Comparison of ENCODE assay signal across 8 cellular contexts in genomic region chr4:40149960-40150385, GRCh38. TPM values are rescaled to one million over a fixed set of nuclear protein-coding genes. Genes with fewer than 3 reads are reported as not detected.
DNase-seq lines count a peak whose midpoint lies in the region; ATAC-seq lines count a peak whose summit lies in the region.

No MANE protein-coding gene starts in this region.

- peak overlapping the region; percentile 64 for H3K27ac Mint-ChIP-seq in central memory CD8-positive, alpha-beta T cell (ENCODE audit: low read depth)

- DNase-seq in GM03348 (ENCODE audit: low spot score) (peak; percentile 77), NCI-H460 (ENCODE audit: extremely low read depth, low read depth) (peak; percentile 70), left lobe of liver (ENCODE audit: low spot score) (peak; percentile 67)
- peak; percentile 43 to 65 for DNase-seq in central memory CD8-positive, alpha-beta T cell (ENCODE audit: low spot score in 2 of 2)
- peak; percentile 66 for DNase-seq in stimulated activated CD8-positive, alpha-beta memory T cell treated with anti-CD3 and anti-CD28 coated beads, Interleukin-12 subunit alpha, Interleukin-12 subunit beta, amount 100 ng/mL, for 1 hour (ENCODE audit: low read depth)

- ATAC-seq in HG02943 (IDR thresholded peaks at IDR 0.05; ENCODE audit: low read depth, unreplicated experiment) (peak; percentile 58), left lobe of liver (peak; percentile 100), GM21526 (IDR thresholded peaks at IDR 0.05; ENCODE audit: low FRiP score, unreplicated experiment) (no peak)
- ATAC-seq in activated CD4-positive, CD25-positive, alpha-beta regulatory T cell treated with anti-CD3 and anti-CD28 coated beads, Interleukin-2, amount 50 U/mL, for 24 hours: peak; percentile 86 to 92
- peak; percentile 71 for ATAC-seq in central memory CD8-positive, alpha-beta T cell (replicated peaks; ENCODE audit: extremely low read depth, poor library complexity, severe bottlenecking)

- H3K4me3 Mint-ChIP-seq in central memory CD8-positive, alpha-beta T cell: no peak overlapping the region

- no peaks in the 10 kb centered on the region for H3K9me3 Mint-ChIP-seq in central memory CD8-positive, alpha-beta T cell

- H3K36me3 Mint-ChIP-seq in central memory CD8-positive, alpha-beta T cell (ENCODE audit: insufficient read depth): peaks cover 3% of the 10 kb centered on the region

- peaks cover 15% of the 10 kb centered on the region for H3K4me1 Mint-ChIP-seq in central memory CD8-positive, alpha-beta T cell

- no peaks in the 10 kb centered on the region for H3K27me3 Mint-ChIP-seq in central memory CD8-positive, alpha-beta T cell

RNA-seq across cellular contexts. Expression of gene RHOH, which starts 46.9 kb away (rescaled TPM):
- 3.9 and 7.3 TPM in 2 replicates for total RNA-seq in NCI-H460 (2014; rRNA removed; shearing (Covaris generic))
- 0.90 and 2.6 TPM in 2 replicates for polyA plus RNA-seq in NCI-H460 (2014; cell fraction: nucleus; rRNA removed)
- 0.70 TPM for total RNA-seq in left lobe of liver
